In genomic region chr5:168976311-168976893, GRCh38 we compare ENCODE assay signal across 1 cellular context.
TF ChIP-seq lines count a peak whose summit lies in the region.

No MANE protein-coding gene starts in this region.

TF ChIP-seq in SK-N-SH, 30 proteins besides CTCF, POLR2A, EP300 and RAD21:
- no peak for TF ChIP-seq YY1 (IDR thresholded peaks at IDR 0.05; ENCODE audit: low read depth)
- 0 out of 2 replicates have a peak, but pooled peaks have one; percentile 44 for TF ChIP-seq FOXM1 (IDR thresholded peaks at IDR 0.05; ENCODE audit: low read depth)
- TF ChIP-seq TCF12 (IDR thresholded peaks at IDR 0.05): peak; percentile 86
- no peak for TF ChIP-seq MXI1 (IDR thresholded peaks at IDR 0.05; ENCODE audit: low read depth, low read length)
- peak; percentile 61 for TF ChIP-seq JUND (IDR thresholded peaks at IDR 0.05)
- no peak for TF ChIP-seq IRF3 (IDR thresholded peaks at IDR 0.05; ENCODE audit: low read depth, low read length)
- TF ChIP-seq, protein P1, sequence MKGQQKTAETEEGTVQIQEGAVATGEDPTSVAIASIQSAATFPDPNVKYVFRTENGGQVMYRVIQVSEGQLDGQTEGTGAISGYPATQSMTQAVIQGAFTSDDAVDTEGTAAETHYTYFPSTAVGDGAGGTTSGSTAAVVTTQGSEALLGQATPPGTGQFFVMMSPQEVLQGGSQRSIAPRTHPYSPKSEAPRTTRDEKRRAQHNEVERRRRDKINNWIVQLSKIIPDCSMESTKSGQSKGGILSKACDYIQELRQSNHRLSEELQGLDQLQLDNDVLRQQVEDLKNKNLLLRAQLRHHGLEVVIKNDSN (IDR thresholded peaks at IDR 0.05; ENCODE audit: borderline replicate concordance, low read depth): no peak
- TF ChIP-seq GABPA (IDR thresholded peaks at IDR 0.05; ENCODE audit: low read depth): peak; percentile 26; the same call in 1 of the 2 replicates
- no peak for TF ChIP-seq ELF1 (IDR thresholded peaks at IDR 0.05)
- peak; percentile 37; the same call in 1 of the 2 replicates for TF ChIP-seq GATA2 (CRISPR knock-in tag; IDR thresholded peaks at IDR 0.05)
- no peak for TF ChIP-seq SMC3 (IDR thresholded peaks at IDR 0.05; ENCODE audit: low read depth, low read length)
- TF ChIP-seq, protein P2, sequence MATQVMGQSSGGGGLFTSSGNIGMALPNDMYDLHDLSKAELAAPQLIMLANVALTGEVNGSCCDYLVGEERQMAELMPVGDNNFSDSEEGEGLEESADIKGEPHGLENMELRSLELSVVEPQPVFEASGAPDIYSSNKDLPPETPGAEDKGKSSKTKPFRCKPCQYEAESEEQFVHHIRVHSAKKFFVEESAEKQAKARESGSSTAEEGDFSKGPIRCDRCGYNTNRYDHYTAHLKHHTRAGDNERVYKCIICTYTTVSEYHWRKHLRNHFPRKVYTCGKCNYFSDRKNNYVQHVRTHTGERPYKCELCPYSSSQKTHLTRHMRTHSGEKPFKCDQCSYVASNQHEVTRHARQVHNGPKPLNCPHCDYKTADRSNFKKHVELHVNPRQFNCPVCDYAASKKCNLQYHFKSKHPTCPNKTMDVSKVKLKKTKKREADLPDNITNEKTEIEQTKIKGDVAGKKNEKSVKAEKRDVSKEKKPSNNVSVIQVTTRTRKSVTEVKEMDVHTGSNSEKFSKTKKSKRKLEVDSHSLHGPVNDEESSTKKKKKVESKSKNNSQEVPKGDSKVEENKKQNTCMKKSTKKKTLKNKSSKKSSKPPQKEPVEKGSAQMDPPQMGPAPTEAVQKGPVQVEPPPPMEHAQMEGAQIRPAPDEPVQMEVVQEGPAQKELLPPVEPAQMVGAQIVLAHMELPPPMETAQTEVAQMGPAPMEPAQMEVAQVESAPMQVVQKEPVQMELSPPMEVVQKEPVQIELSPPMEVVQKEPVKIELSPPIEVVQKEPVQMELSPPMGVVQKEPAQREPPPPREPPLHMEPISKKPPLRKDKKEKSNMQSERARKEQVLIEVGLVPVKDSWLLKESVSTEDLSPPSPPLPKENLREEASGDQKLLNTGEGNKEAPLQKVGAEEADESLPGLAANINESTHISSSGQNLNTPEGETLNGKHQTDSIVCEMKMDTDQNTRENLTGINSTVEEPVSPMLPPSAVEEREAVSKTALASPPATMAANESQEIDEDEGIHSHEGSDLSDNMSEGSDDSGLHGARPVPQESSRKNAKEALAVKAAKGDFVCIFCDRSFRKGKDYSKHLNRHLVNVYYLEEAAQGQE (IDR thresholded peaks at IDR 0.05; ENCODE audit: low read depth, low read length): no peak
- peak; percentile 14; the same call in 1 of the 2 replicates for TF ChIP-seq NFIC (IDR thresholded peaks at IDR 0.05; ENCODE audit: borderline replicate concordance)
- TF ChIP-seq ZBTB33 (IDR thresholded peaks at IDR 0.05; ENCODE audit: borderline replicate concordance, low read depth): no peak
- TF ChIP-seq USF2 (IDR thresholded peaks at IDR 0.05; ENCODE audit: borderline replicate concordance, low read depth, low read length): no peak
- peak; percentile 66 for TF ChIP-seq TEAD4 (IDR thresholded peaks at IDR 0.05; ENCODE audit: borderline replicate concordance, insufficient read depth)
- TF ChIP-seq SIN3A (IDR thresholded peaks at IDR 0.05; ENCODE audit: borderline replicate concordance, low read depth, low read length): no peak; the same call in 1 of the 2 replicates
- no peak for TF ChIP-seq CHD2 (IDR thresholded peaks at IDR 0.05; ENCODE audit: low read length, partially characterized antibody)
- peak; percentile 93 for TF ChIP-seq RCOR1 (IDR thresholded peaks at IDR 0.05; ENCODE audit: low read length)
- no peak; the same call in 1 of the 2 replicates for TF ChIP-seq RXRA (IDR thresholded peaks at IDR 0.05; ENCODE audit: borderline replicate concordance, low read depth)
- TF ChIP-seq, protein P3, sequence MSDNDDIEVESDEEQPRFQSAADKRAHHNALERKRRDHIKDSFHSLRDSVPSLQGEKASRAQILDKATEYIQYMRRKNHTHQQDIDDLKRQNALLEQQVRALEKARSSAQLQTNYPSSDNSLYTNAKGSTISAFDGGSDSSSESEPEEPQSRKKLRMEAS (IDR thresholded peaks at IDR 0.05; ENCODE audit: low read depth): no peak
- peak; percentile 76 for TF ChIP-seq POLR2AphosphoS5 (IDR thresholded peaks at IDR 0.05; ENCODE audit: low read depth, low read length)
- no peak for TF ChIP-seq EZH2phosphoT487 (IDR thresholded peaks at IDR 0.05; ENCODE audit: borderline replicate concordance, low read depth)
- no peak for TF ChIP-seq FOXJ3 (CRISPR knock-in tag; IDR thresholded peaks at IDR 0.05)
- no peak for TF ChIP-seq NRF1 (IDR thresholded peaks at IDR 0.05; ENCODE audit: low read depth, low read length)
- peak; percentile 61; the same call in 1 of the 2 replicates for TF ChIP-seq FOSL2 (IDR thresholded peaks at IDR 0.05; ENCODE audit: borderline replicate concordance, low read depth)
- no peak for TF ChIP-seq MEF2A (IDR thresholded peaks at IDR 0.05; ENCODE audit: borderline replicate concordance, low read depth)
- TF ChIP-seq PBX3 (IDR thresholded peaks at IDR 0.05): peak; percentile 89
- TF ChIP-seq RFX5 (IDR thresholded peaks at IDR 0.05; ENCODE audit: low read length): no peak
- no peak for TF ChIP-seq TAF1 (IDR thresholded peaks at IDR 0.05; ENCODE audit: borderline replicate concordance, low read depth, low read length)
